In the genomic region with DNA sequence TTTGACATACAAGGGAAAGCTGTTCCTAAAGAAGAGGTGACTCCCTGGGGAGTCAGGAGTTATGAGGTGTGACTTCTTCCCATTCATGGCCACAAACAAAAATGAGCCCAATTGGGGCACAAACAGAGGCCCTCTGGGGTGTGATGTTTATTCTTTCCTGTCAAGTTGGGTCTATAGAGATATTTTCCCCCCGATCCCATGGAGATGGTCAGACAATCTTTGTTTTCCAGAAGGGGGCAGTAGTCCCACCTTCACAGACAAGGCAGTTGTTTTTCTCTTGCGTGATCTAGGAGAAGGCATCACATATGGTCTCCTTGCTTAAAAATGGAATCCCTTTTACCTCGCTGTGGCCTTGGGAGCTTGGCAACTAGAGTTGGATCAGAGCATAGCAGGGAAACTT, we compare ENCODE assay signal across 18 cellular contexts.
A peak's percentile ranks its signal among the peaks of the same experiment; 100 is the strongest.
DNase-seq lines count a peak whose midpoint lies in the region; ATAC-seq and TF ChIP-seq lines count a peak whose summit lies in the region.
"Had no signal": no experiment of that assay in that cellular context is flagged by ENCODE, and none has a peak within 500 bp of the region (broad histone marks: within the 10 kb centered on the region; RNA-seq: fewer than 3 reads in every experiment).

No MANE protein-coding gene starts in this region.

- peak; percentile 33 for TF ChIP-seq CTCF in mesothelial cell of epicardium (IDR thresholded peaks at IDR 0.05; ENCODE audit: unreplicated experiment)

- H3K27me3 Mint-ChIP-seq in mesothelial cell of epicardium (ENCODE audit: low read depth) = peaks cover 30% of the 10 kb centered on the region
- H3K27me3 Mint-ChIP-seq: stimulated activated naive CD8-positive, alpha-beta T cell treated with anti-CD3 and anti-CD28 coated beads, Interleukin-15, Interleukin-2, amounts not matched to agents 100 ng/mL and 50 ng/mL, for 24 hours had no signal

- H3K36me3 Mint-ChIP-seq in mesothelial cell of epicardium = no peaks in the 10 kb centered on the region
- H3K36me3 Mint-ChIP-seq: CD4-positive, alpha-beta memory T cell had no signal

- no peak for ATAC-seq in HG03442 (IDR thresholded peaks at IDR 0.05; ENCODE audit: unreplicated experiment)
- ATAC-seq in GM18870 (IDR thresholded peaks at IDR 0.05; ENCODE audit: unreplicated experiment) = no peak
- ATAC-seq: A549 had no signal

- DNase-seq in NCI-H146 (lab: John Stamatoyannopoulos, UW) (peak; percentile 61), NCI-H146 treated with DMSO at 0.1 percent for 48 hours (lab: John Stamatoyannopoulos, UW; ENCODE audit: unreplicated experiment) (no peak), M059J (ENCODE audit: low read depth) (peak; percentile 41), amniotic epithelial cell (ENCODE audit: low read depth) (peak; percentile 13), mesothelial cell of epicardium (ENCODE audit: low spot score in 2 of 2, unreplicated experiment in 2 of 2) (no peak)
- DNase-seq in stimulated activated CD4-positive, alpha-beta T cell treated with anti-CD3 and anti-CD28 coated beads, Interleukin-2, amount 100 ng/mL, for 48 hours = no peak
- DNase-seq: activated CD4-positive, alpha-beta T cell treated with anti-CD3 and anti-CD28 coated beads for 4 hours; activated CD8-positive, alpha-beta memory T cell treated with anti-CD3 and anti-CD28 coated beads, Interleukin-2, amount 50 U/mL, for 48 hours; activated naive CD4-positive, alpha-beta T cell treated with Interleukin-2 at 50 U/mL for 16 hours; CD4-positive, alpha-beta memory T cell; colonic mucosa; NCI-H1092 treated with DMSO at 0.1 percent for 48 hours had no signal

- no peak overlapping the region for H3K27ac Mint-ChIP-seq in mesothelial cell of epicardium
- H3K27ac Mint-ChIP-seq: CD4-positive, alpha-beta memory T cell; nephron; stimulated activated naive CD8-positive, alpha-beta T cell treated with anti-CD3 and anti-CD28 coated beads, Interleukin-15, Interleukin-2, amounts not matched to agents 100 ng/mL and 50 ng/mL, for 24 hours; T-helper 2 cell treated with Interferon-gamma antibody and Interleukin-4, amounts not matched to agents 5 μg/mL and 100 μg/mL, for 36 hours had no signal

- H3K4me3 Mint-ChIP-seq in mesothelial cell of epicardium = no peak overlapping the region
- H3K4me3 Mint-ChIP-seq: CD4-positive, alpha-beta memory T cell; nephron; stimulated activated naive CD8-positive, alpha-beta T cell treated with anti-CD3 and anti-CD28 coated beads, Interleukin-15, Interleukin-2, amounts not matched to agents 100 ng/mL and 50 ng/mL, for 24 hours; T-helper 2 cell treated with Interferon-gamma antibody and Interleukin-4, amounts not matched to agents 5 μg/mL and 100 μg/mL, for 36 hours had no signal

- no peaks in the 10 kb centered on the region for H3K4me1 Mint-ChIP-seq in mesothelial cell of epicardium
- H3K4me1 Mint-ChIP-seq: CD4-positive, alpha-beta memory T cell had no signal

- no peaks in the 10 kb centered on the region for H3K9me3 Mint-ChIP-seq in mesothelial cell of epicardium
- H3K9me3 Mint-ChIP-seq: CD4-positive, alpha-beta memory T cell; stimulated activated naive CD8-positive, alpha-beta T cell treated with anti-CD3 and anti-CD28 coated beads, Interleukin-15, Interleukin-2, amounts not matched to agents 100 ng/mL and 50 ng/mL, for 24 hours; T-helper 2 cell treated with Interferon-gamma antibody and Interleukin-4, amounts not matched to agents 5 μg/mL and 100 μg/mL, for 36 hours had no signal

Comparison
In these comparisons a context has a peak if more than half of its experiments do, and no peak if none do; other contexts are left out.
1. DNase-seq: peak in NCI-H146 (single experiment), M059J (single experiment) and amniotic epithelial cell (single experiment); none in NCI-H146 treated with DMSO at 0.1 percent for 48 hours (single experiment), mesothelial cell of epicardium (0 of 2) and stimulated activated CD4-positive, alpha-beta T cell treated with anti-CD3 and anti-CD28 coated beads, Interleukin-2, amount 100 ng/mL, for 48 hours (0 of 2).